8 cellular contexts compared by ENCODE assay signal in genomic region chr1:247639381-247639981, GRCh38. TPM values are rescaled to one million over a fixed set of nuclear protein-coding genes. Genes with fewer than 3 reads are reported as not detected.
DNase-seq lines count a peak whose midpoint lies in the region; ATAC-seq, FAIRE-seq and TF ChIP-seq lines count a peak whose summit lies in the region.

No MANE protein-coding gene starts in this region.

- H3K9me3 ChIP-seq in esophagus muscularis mucosa (peaks cover 0 to 4% (median 0%) of the 10 kb centered on the region in 4 donors), tibial artery (peaks cover 0 to 8% (median 0%) of the 10 kb centered on the region in 3 donors)

- ATAC-seq in T-cell (replicated peaks in 1 of 4) (peak; percentile 48 to 98 (median 63)), natural killer cell (peak in 2 of 3 donors; percentile 73 to 88)

- no peak overlapping the region for H3K27ac Mint-ChIP-seq in T-cell
- H3K27ac Mint-ChIP-seq in natural killer cell: no peak overlapping the region

- H3K27me3 Mint-ChIP-seq in T-cell: peaks cover 30 to 64% of the 10 kb centered on the region in 2 donors
- H3K27me3 Mint-ChIP-seq in natural killer cell (ENCODE audit: low read depth in 2 of 2): peaks cover 7 to 13% of the 10 kb centered on the region in 2 donors

- peaks cover 0 to 11% (median 1%) of the 10 kb centered on the region in 4 donors for H3K4me1 ChIP-seq in esophagus muscularis mucosa
- no peaks in the 10 kb centered on the region for H3K4me1 ChIP-seq in tibial artery

- no peak for TF ChIP-seq EP300 in esophagus muscularis mucosa (IDR thresholded peaks at IDR 0.05)

- peak overlapping the region; percentile 39 to 62 (median 48) for H3K4me3 ChIP-seq in esophagus muscularis mucosa
- H3K4me3 ChIP-seq in tibial artery: peak overlapping the region; percentile 28 to 44

- H3K9me3 Mint-ChIP-seq in T-cell: peaks cover 0 to 7% (median 4%) of the 10 kb centered on the region in 3 donors
- H3K9me3 Mint-ChIP-seq in natural killer cell: peaks cover 3 to 9% of the 10 kb centered on the region in 2 donors

- CTCF ChIA-PET in T-cell (lab: Charles Lee): interaction anchor here in 1 of 2 donors (0.6 kb wide), 1 partner anchor 1110 kb away, joined by 3 read pairs; no protein-coding TSS in a partner anchor

- no peaks in the 10 kb centered on the region for H3K36me3 ChIP-seq in esophagus muscularis mucosa
- no peaks in the 10 kb centered on the region for H3K36me3 ChIP-seq in tibial artery

- POLR2A ChIA-PET in T-cell (lab: Charles Lee): no interaction called here

- H3K27me3 ChIP-seq in esophagus muscularis mucosa: peaks cover 0 to 19% (median 0%) of the 10 kb centered on the region in 4 donors
- H3K27me3 ChIP-seq in tibial artery: peaks cover 0 to 5% of the 10 kb centered on the region in 2 donors

- TF ChIP-seq POLR2A in esophagus muscularis mucosa (IDR thresholded peaks at IDR 0.05; ENCODE audit: low read depth) (no peak), GM12891 (IDR thresholded peaks at IDR 0.05; ENCODE audit: low read depth, low read length) (no peak)

- DNase-seq in CD1c-positive myeloid dendritic cell (ENCODE audit: extremely low spot score) (peak; percentile 63), T-cell (peak in 22 of 34 experiments; percentile 2 to 47 (median 14)), esophagus muscularis mucosa (ENCODE audit: extremely low spot score) (no peak), natural killer cell (peak; percentile 18), tibial artery (peak; percentile 33 to 73), NOMO-1 treated with DMSO at 0.1 percent for 48 hours (lab: John Stamatoyannopoulos, UW; ENCODE audit: unreplicated experiment) (no peak), D721Med (ENCODE audit: insufficient read length, low spot score) (no peak), GM12891 (ENCODE audit: insufficient read length, low spot score) (no peak)

- TF ChIP-seq CTCF in esophagus muscularis mucosa (IDR thresholded peaks at IDR 0.05): no peak
- no peak for TF ChIP-seq CTCF in natural killer cell (IDR thresholded peaks at IDR 0.05)
- no peak for TF ChIP-seq CTCF in tibial artery (IDR thresholded peaks at IDR 0.05)
- no peak for TF ChIP-seq CTCF in D721Med (IDR thresholded peaks at IDR 0.05; ENCODE audit: insufficient read depth, missing control alignments)

- peak overlapping the region; percentile 28 to 70 (median 60) for H3K27ac ChIP-seq in esophagus muscularis mucosa (replicated peaks in 1 of 4)
- no peak overlapping the region for H3K27ac ChIP-seq in tibial artery

- H3K36me3 Mint-ChIP-seq in T-cell (no peaks in the 10 kb centered on the region), natural killer cell (no peaks in the 10 kb centered on the region)

- H3K4me1 Mint-ChIP-seq in T-cell (peaks cover 0 to 11% (median 0%) of the 10 kb centered on the region in 3 donors), natural killer cell (peaks cover 4 to 5% of the 10 kb centered on the region in 2 donors)

- FAIRE-seq in D721Med (lab: Jason Lieb, UNC) (no peak), GM12891 (lab: Jason Lieb, UNC) (no peak)

- 24% methylated on average over 25 of the region's 55 CpGs for WGBS in esophagus muscularis mucosa

- H3K4me3 Mint-ChIP-seq in T-cell (peak overlapping the region in 1 of 3 donors; percentile 70), natural killer cell (no peak overlapping the region)

- intact Hi-C loops in esophagus muscularis mucosa (cut with DNase I) (no loop called here), natural killer cell (cut with micrococcal nuclease) (no loop called here), tibial artery (cut with DNase I; ENCODE audit: low total_unique reads) (no loop called here)

TF ChIP-seq in GM12891, 5 proteins besides CTCF, POLR2A, EP300 and RAD21:
- TF ChIP-seq TAF1 (IDR thresholded peaks at IDR 0.05; ENCODE audit: low read depth, low read length) (no peak), POLR2AphosphoS5 (IDR thresholded peaks at IDR 0.05; ENCODE audit: low read depth, low read length) (no peak), POU2F2 (IDR thresholded peaks at IDR 0.05; ENCODE audit: low read depth, low read length) (no peak), SPI1 (IDR thresholded peaks at IDR 0.05; ENCODE audit: low read depth, low read length) (no peak), PAX5 (IDR thresholded peaks at IDR 0.05; ENCODE audit: insufficient read depth, low read length, severe bottlenecking) (no peak)

RNA-seq across cellular contexts. Expression of gene OR2G3, which starts 34.1 kb away (rescaled TPM):
- total RNA-seq in T-cell: not detected
- total RNA-seq in esophagus muscularis mucosa: not detected
- total RNA-seq in natural killer cell: not detected
- not detected for polyA plus RNA-seq in GM12891 (2012; ENCODE audit: low read depth, missing spikeins)

RNA-seq across cellular contexts. Expression of gene OR13G1, which starts 40.1 kb away (rescaled TPM):
- total RNA-seq in T-cell (not detected), esophagus muscularis mucosa (not detected), natural killer cell (not detected)
- not detected for polyA plus RNA-seq in GM12891 (2012; ENCODE audit: low read depth, missing spikeins)

RNA-seq across cellular contexts. Expression of gene OR2G2, which starts 51.3 kb away (rescaled TPM):
- total RNA-seq in T-cell (not detected), esophagus muscularis mucosa (not detected), natural killer cell (not detected)
- polyA plus RNA-seq in GM12891 (2012; ENCODE audit: low read depth, missing spikeins): not detected

Comparison
In these comparisons a context has a peak if more than half of its experiments do, and no peak if none do; other contexts are left out.
1. DNase-seq: peak in CD1c-positive myeloid dendritic cell (single experiment), T-cell (22 of 34), natural killer cell (single experiment) and tibial artery (2 of 2); none in esophagus muscularis mucosa (single experiment), NOMO-1 treated with DMSO at 0.1 percent for 48 hours (single experiment), D721Med (single experiment) and GM12891 (single experiment).
2. H3K27ac ChIP-seq: peak in esophagus muscularis mucosa (4 of 4); none in tibial artery (0 of 2).